ENCODE assay signal across 8 cellular contexts in genomic region chr10:110081914-110082313, GRCh38.
DNase-seq lines count a peak whose midpoint lies in the region; ATAC-seq and TF ChIP-seq lines count a peak whose summit lies in the region.

No MANE protein-coding gene starts in this region.

- in situ Hi-C loops in GM13976 (cut with MboI; ENCODE audit: low sequenced_read_pairs, unreplicated experiment): no loop called here

- POLR2A ChIA-PET in T-cell (lab: Charles Lee): interaction anchor here in 1 of 2 donors (0.6 to 1.3 kb wide), 4 partner anchors 11 to 312 kb away, joined by 3 to 5 read pairs (median 4); no protein-coding TSS in a partner anchor

- peaks cover 12% of the 10 kb centered on the region for H3K36me3 Mint-ChIP-seq in T-cell

- peak overlapping the region; percentile 91 for H3K27ac Mint-ChIP-seq in T-cell

- ATAC-seq in T-cell (replicated peaks in 1 of 4): peak in 1 of 4 experiments; percentile 9
- no peak for ATAC-seq in GM18867 (IDR thresholded peaks at IDR 0.05; ENCODE audit: unreplicated experiment)
- no peak for ATAC-seq in HG02610 (IDR thresholded peaks at IDR 0.05; ENCODE audit: unreplicated experiment)

- no peaks in the 10 kb centered on the region for H3K9me3 Mint-ChIP-seq in T-cell

- no peak for TF ChIP-seq CTCF in GM13976 (IDR thresholded peaks at IDR 0.05; ENCODE audit: borderline replicate concordance, control extremely low read depth, extremely low read depth, insufficient read depth, missing control alignments)

- H3K4me1 Mint-ChIP-seq in T-cell: peaks cover 91 to 93% (median 92%) of the 10 kb centered on the region in 3 donors

- H3K4me3 Mint-ChIP-seq in T-cell: peak overlapping the region; percentile 24 to 84 (median 31)

- CTCF ChIA-PET in T-cell (lab: Charles Lee): interaction anchor here (0.5 to 1.1 kb wide), 3 partner anchors 9 to 79 kb away, joined by 3 to 4 read pairs (median 3); no protein-coding TSS in a partner anchor

- no peaks in the 10 kb centered on the region for H3K27me3 Mint-ChIP-seq in T-cell

- peak; percentile 9 for DNase-seq in SKM-1 (lab: John Stamatoyannopoulos, UW; ENCODE audit: unreplicated experiment)
- DNase-seq in SKM-1 treated with dmso at 0.1 percent for 144 hours (lab: John Stamatoyannopoulos, UW; ENCODE audit: unreplicated experiment): no peak
- DNase-seq in T-cell: peak in 2 of 34 experiments; percentile 17 to 24
- DNase-seq in foreskin melanocyte: peak; percentile 69
- peak; percentile 78 for DNase-seq in putamen (ENCODE audit: low spot score)
- DNase-seq in GM13976 (ENCODE audit: low spot score): no peak

Comparison
In these comparisons a context has a peak if more than half of its experiments do, and no peak if none do; other contexts are left out.
1. DNase-seq: peak in SKM-1 (single experiment), foreskin melanocyte (single experiment) and putamen (single experiment); none in SKM-1 treated with dmso at 0.1 percent for 144 hours (single experiment) and GM13976 (single experiment).